1 cellular context compared by ENCODE assay signal in genomic region chr1:156726549-156727226, GRCh38.
A peak's percentile ranks its signal among the peaks of the same experiment; 100 is the strongest.
TF ChIP-seq lines count a peak whose summit lies in the region.

No MANE protein-coding gene starts in this region.

TF ChIP-seq in HEK293, 187 proteins besides CTCF, POLR2A, EP300 and RAD21 (continued from another document and continues in another):
- peak; percentile 72; the same call in 1 of the 2 replicates for TF ChIP-seq KLF16 (tag by site-specific recombination; IDR thresholded peaks at IDR 0.05)
- TF ChIP-seq ZNF664 (tag by site-specific recombination; IDR thresholded peaks at IDR 0.05): no peak
- TF ChIP-seq HOXA7 (CRISPR knock-in tag; IDR thresholded peaks at IDR 0.05; ENCODE audit: borderline replicate concordance): no peak
- no peak for TF ChIP-seq ZNF211 (tag by site-specific recombination; IDR thresholded peaks at IDR 0.05; ENCODE audit: low read depth)
- TF ChIP-seq ZNF114 (tag by site-specific recombination; IDR thresholded peaks at IDR 0.05): no peak
- TF ChIP-seq IKZF3 (tag by site-specific recombination; IDR thresholded peaks at IDR 0.05): no peak
- TF ChIP-seq ZFHX2 (tag by site-specific recombination; conservative IDR thresholded peaks at IDR 0.05): no peak
- peak; percentile 31 for TF ChIP-seq INSM2 (tag by site-specific recombination; IDR thresholded peaks at IDR 0.05)
- TF ChIP-seq PRDM1 (tag by site-specific recombination; IDR thresholded peaks at IDR 0.05): peak; percentile 62
- TF ChIP-seq ZNF398 (tag by site-specific recombination; IDR thresholded peaks at IDR 0.05): no peak
- no peak for TF ChIP-seq ZNF510 (tag by site-specific recombination; IDR thresholded peaks at IDR 0.05; ENCODE audit: insufficient replicate concordance)
- no peak for TF ChIP-seq ZNF48 (tag by site-specific recombination; IDR thresholded peaks at IDR 0.05)
- TF ChIP-seq ZNF138 (tag by site-specific recombination; IDR thresholded peaks at IDR 0.05; ENCODE audit: borderline replicate concordance): no peak
- TF ChIP-seq PRDM4 (tag by site-specific recombination; IDR thresholded peaks at IDR 0.05): no peak
- 0 out of 2 replicates have a peak, but pooled peaks have one; percentile 58 for TF ChIP-seq ZNF639 (tag by site-specific recombination; IDR thresholded peaks at IDR 0.05)
- TF ChIP-seq ZFP37 (tag by site-specific recombination; IDR thresholded peaks at IDR 0.05): no peak
- no peak for TF ChIP-seq ZNF184 (tag by site-specific recombination; IDR thresholded peaks at IDR 0.05)
- TF ChIP-seq ZNF521 (tag by site-specific recombination; IDR thresholded peaks at IDR 0.05): no peak
- TF ChIP-seq ZIC2 (tag by site-specific recombination; IDR thresholded peaks at IDR 0.05): no peak
- TF ChIP-seq ZBTB7A (tag by site-specific recombination; IDR thresholded peaks at IDR 0.05; ENCODE audit: low read depth): no peak
- TF ChIP-seq ZNF585B (tag by site-specific recombination; IDR thresholded peaks at IDR 0.05): no peak
- TF ChIP-seq ZNF341 (tag by site-specific recombination; IDR thresholded peaks at IDR 0.05; ENCODE audit: low read depth): no peak
- peak; percentile 81 for TF ChIP-seq ZNF654 (tag by site-specific recombination; IDR thresholded peaks at IDR 0.05; ENCODE audit: low read depth)
- no peak for TF ChIP-seq ZNF658 (tag by site-specific recombination; IDR thresholded peaks at IDR 0.05)
- TF ChIP-seq ZBTB17 (tag by site-specific recombination; IDR thresholded peaks at IDR 0.05): peak; percentile 94
- TF ChIP-seq ZNF266 (tag by site-specific recombination; IDR thresholded peaks at IDR 0.05; ENCODE audit: low read depth): no peak
- no peak for TF ChIP-seq ZNF174 (tag by site-specific recombination; IDR thresholded peaks at IDR 0.05)
- 0 out of 2 replicates have a peak, but pooled peaks have one; percentile 15 for TF ChIP-seq ZBTB8A (tag by site-specific recombination; IDR thresholded peaks at IDR 0.05)
- peak; percentile 61; the same call in 1 of the 2 replicates for TF ChIP-seq ZNF629 (tag by site-specific recombination; IDR thresholded peaks at IDR 0.05)
- TF ChIP-seq ZNF133 (tag by site-specific recombination; IDR thresholded peaks at IDR 0.05): no peak
- TF ChIP-seq ZNF335 (tag by site-specific recombination; conservative IDR thresholded peaks at IDR 0.05): no peak; the same call in 1 of the 2 replicates
- peak; percentile 64; the same call in 1 of the 2 replicates for TF ChIP-seq ZNF391 (tag by site-specific recombination; IDR thresholded peaks at IDR 0.05; ENCODE audit: borderline replicate concordance, low read depth)
- TF ChIP-seq ZNF248 (tag by site-specific recombination; IDR thresholded peaks at IDR 0.05): no peak
- TF ChIP-seq BCL11A (tag by site-specific recombination; IDR thresholded peaks at IDR 0.05; ENCODE audit: low read depth): no peak
- peak; percentile 98 for TF ChIP-seq ZNF366 (tag by site-specific recombination; conservative IDR thresholded peaks at IDR 0.05)
- TF ChIP-seq ZFP41 (tag by site-specific recombination; IDR thresholded peaks at IDR 0.05; ENCODE audit: borderline replicate concordance): no peak
- TF ChIP-seq KLF17 (tag by site-specific recombination; IDR thresholded peaks at IDR 0.05): peak; percentile 19; the same call in 1 of the 2 replicates
- no peak for TF ChIP-seq ZNF548 (tag by site-specific recombination; IDR thresholded peaks at IDR 0.05)
- 0 out of 2 replicates have a peak, but pooled peaks have one; percentile 18 for TF ChIP-seq ZNF76 (tag by site-specific recombination; IDR thresholded peaks at IDR 0.05; ENCODE audit: borderline replicate concordance, low read depth)
- TF ChIP-seq ZSCAN23 (tag by site-specific recombination; IDR thresholded peaks at IDR 0.05): no peak
- TF ChIP-seq FEZF1 (tag by site-specific recombination; IDR thresholded peaks at IDR 0.05): no peak
- no peak for TF ChIP-seq WT1 (tag by site-specific recombination; IDR thresholded peaks at IDR 0.05)
- TF ChIP-seq ZNF701 (tag by site-specific recombination; IDR thresholded peaks at IDR 0.05): no peak
- no peak for TF ChIP-seq GLI2 (tag by site-specific recombination; IDR thresholded peaks at IDR 0.05; ENCODE audit: borderline replicate concordance, low read depth)
- TF ChIP-seq ZNF26 (tag by site-specific recombination; IDR thresholded peaks at IDR 0.05): no peak
- TF ChIP-seq ZSCAN4 (tag by site-specific recombination; IDR thresholded peaks at IDR 0.05): no peak
- no peak for TF ChIP-seq ZNF354C (tag by site-specific recombination; IDR thresholded peaks at IDR 0.05; ENCODE audit: borderline replicate concordance, low read depth)
- no peak for TF ChIP-seq ZNF768 (tag by site-specific recombination; IDR thresholded peaks at IDR 0.05)
- peak; percentile 98 for TF ChIP-seq PRDM10 (tag by site-specific recombination; IDR thresholded peaks at IDR 0.05)
- no peak for TF ChIP-seq MYNN (tag by site-specific recombination; IDR thresholded peaks at IDR 0.05; ENCODE audit: borderline replicate concordance)
- TF ChIP-seq ZNF10 (tag by site-specific recombination; IDR thresholded peaks at IDR 0.05): no peak
- TF ChIP-seq ZNF544 (tag by site-specific recombination; IDR thresholded peaks at IDR 0.05): no peak
